ENCODE assay signal across 23 cellular contexts in genomic region chr1:194004146-194004545, GRCh38.
DNase-seq lines count a peak whose midpoint lies in the region; TF ChIP-seq lines count a peak whose summit lies in the region.
"Had no signal": no experiment of that assay in that cellular context is flagged by ENCODE, and none has a peak within 500 bp of the region (broad histone marks: within the 10 kb centered on the region; RNA-seq: fewer than 3 reads in every experiment).

No MANE protein-coding gene starts in this region.

- H3K36me3 ChIP-seq in neural progenitor cell: no peaks in the 10 kb centered on the region
- H3K36me3 ChIP-seq: BE2C, HAP-1 had no signal

- no peaks in the 10 kb centered on the region for H3K79me2 ChIP-seq in neural progenitor cell (ENCODE audit: low read depth)

- H3K9ac ChIP-seq in neural progenitor cell: no peak overlapping the region
- H3K9ac ChIP-seq: SK-N-SH had no signal

- H3K4me1 Mint-ChIP-seq in neural progenitor cell: peaks cover 7% of the 10 kb centered on the region
- H3K4me1 Mint-ChIP-seq: IgD-negative memory B cell, T-cell had no signal

- H3K27ac ChIP-seq in neural progenitor cell: peak overlapping the region; percentile 26

- peaks cover 6% of the 10 kb centered on the region for H3K36me3 Mint-ChIP-seq in neural progenitor cell
- H3K36me3 Mint-ChIP-seq: CD4-positive, CD25-positive, alpha-beta regulatory T cell; IgD-negative memory B cell; T-cell had no signal

- H3F3A ChIP-seq in neural progenitor cell (ENCODE audit: low read depth): no peaks in the 10 kb centered on the region

- peak overlapping the region; percentile 54 for H3K4me2 ChIP-seq in neural progenitor cell
- H3K4me2 ChIP-seq: SK-N-SH had no signal

- no peaks in the 10 kb centered on the region for H4K20me1 ChIP-seq in neural progenitor cell (ENCODE audit: low read depth)

- no peaks in the 10 kb centered on the region for H3K27me3 ChIP-seq in neural progenitor cell
- H3K27me3 ChIP-seq: BE2C had no signal

- peaks cover 18% of the 10 kb centered on the region for H3K9me3 Mint-ChIP-seq in neural progenitor cell

- H3K27me3 Mint-ChIP-seq in neural progenitor cell (ENCODE audit: insufficient read depth, low read depth): peaks cover 5% of the 10 kb centered on the region
- H3K27me3 Mint-ChIP-seq: CD4-positive, CD25-positive, alpha-beta regulatory T cell; IgD-negative memory B cell; T-cell had no signal

- H3K9me3 ChIP-seq in neural progenitor cell (ENCODE audit: low read depth): no peaks in the 10 kb centered on the region
- H3K9me3 ChIP-seq: BE2C, Caco-2, HAP-1, SK-N-SH had no signal

- in situ Hi-C loops in astrocyte of the spinal cord (cut with HindIII; ENCODE audit: low sequenced_read_pairs): no loop called here

- H3K4me1 ChIP-seq in neural progenitor cell: peaks cover 23% of the 10 kb centered on the region
- H3K4me1 ChIP-seq: BE2C, Caco-2, HAP-1 had no signal

- DNase-seq in NCI-H146 (lab: John Stamatoyannopoulos, UW): peak; percentile 42
- no peak for DNase-seq in NCI-H146 treated with DMSO at 0.1 percent for 48 hours (lab: John Stamatoyannopoulos, UW; ENCODE audit: unreplicated experiment)
- DNase-seq in NCI-H345 (lab: John Stamatoyannopoulos, UW): peak; percentile 59
- peak; percentile 30 for DNase-seq in astrocyte of the spinal cord (ENCODE audit: low read depth, low spot score)
- DNase-seq in neural progenitor cell (ENCODE audit: low spot score): peak; percentile 84
- DNase-seq in activated CD4-positive, alpha-beta T cell treated with anti-CD3 and anti-CD28 coated beads for 1 hour: no peak
- no peak for DNase-seq in NCI-H1694 (lab: John Stamatoyannopoulos, UW)
- DNase-seq in activated CD4-positive, alpha-beta T cell treated with anti-CD3 and anti-CD28 coated beads for 4 hours: no peak
- DNase-seq: 8988T; BE2C; Caco-2; CD4-positive, CD25-positive, alpha-beta regulatory T cell; Karpas-422; NCI-H1417 treated with DMSO at 0.1 percent for 48 hours; NCI-H446 treated with DMSO at 0.1 percent for 48 hours; NCI-H82; PC-3; RPMI8226; SHP77 treated with DMSO at 0.1 percent for 48 hours; SK-N-SH; T-cell had no signal

- TF ChIP-seq CTCF in astrocyte of the spinal cord (IDR thresholded peaks at IDR 0.05; ENCODE audit: low read depth, low read length) (no peak), neural progenitor cell (IDR thresholded peaks at IDR 0.05) (no peak)

- H3K4me3 Mint-ChIP-seq in neural progenitor cell: no peak overlapping the region
- H3K4me3 Mint-ChIP-seq: CD4-positive, CD25-positive, alpha-beta regulatory T cell; IgD-negative memory B cell; T-cell had no signal

- H3K27ac Mint-ChIP-seq in neural progenitor cell: peak overlapping the region; percentile 4
- H3K27ac Mint-ChIP-seq: IgD-negative memory B cell, T-cell had no signal

- no peak overlapping the region for H2AFZ ChIP-seq in neural progenitor cell (replicated peaks)

- H3K4me3 ChIP-seq in astrocyte of the spinal cord (ENCODE audit: low read depth, low read length) (no peak overlapping the region), neural progenitor cell (no peak overlapping the region)
- H3K4me3 ChIP-seq: HAP-1 had no signal

Comparison
In these comparisons a context has a peak if more than half of its experiments do, and no peak if none do; other contexts are left out.
1. DNase-seq: peak in NCI-H146 (single experiment), NCI-H345 (single experiment), astrocyte of the spinal cord (single experiment) and neural progenitor cell (single experiment); none in NCI-H146 treated with DMSO at 0.1 percent for 48 hours (single experiment), activated CD4-positive, alpha-beta T cell treated with anti-CD3 and anti-CD28 coated beads for 1 hour (single experiment), NCI-H1694 (single experiment) and activated CD4-positive, alpha-beta T cell treated with anti-CD3 and anti-CD28 coated beads for 4 hours (0 of 2).